Comparison of ENCODE assay signal across 27 cellular contexts in the genomic region with DNA sequence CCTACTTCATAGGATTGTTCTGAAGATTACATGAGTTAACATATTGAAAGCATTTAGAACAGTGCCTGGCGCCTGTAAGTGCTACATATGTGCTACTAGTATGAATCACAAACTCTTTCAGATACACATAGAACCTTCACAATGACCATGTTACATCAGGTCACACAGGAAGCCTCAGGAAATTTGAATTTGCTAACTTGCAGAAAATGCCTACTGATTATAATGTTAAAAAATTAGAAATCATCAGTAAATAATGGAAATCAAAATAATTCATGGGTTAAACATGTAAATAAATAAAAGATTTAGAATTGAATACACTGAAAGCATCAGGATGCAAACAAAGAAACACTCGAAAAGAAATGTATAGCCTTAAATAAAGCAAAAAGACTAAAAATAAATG.
"Had no signal": no experiment of that assay in that cellular context is flagged by ENCODE, and none has a peak within 500 bp of the region (broad histone marks: within the 10 kb centered on the region; RNA-seq: fewer than 3 reads in every experiment).

No MANE protein-coding gene starts in this region.

- H3K4me1 Mint-ChIP-seq: natural killer cell; nephron; neural progenitor cell; stimulated activated effector memory CD8-positive, alpha-beta T cell treated with anti-CD3 and anti-CD28 coated beads, Interleukin-12 subunit alpha, Interleukin-12 subunit beta, amount 100 ng/mL, for 72 hours; stimulated activated naive B cell treated with anti-CD40 and anti-IgM and Interleukin-4, amounts not matched to agents 10 μg/mL and 1 μg/mL and 100 μg/mL, for 72 hours had no signal

- DNase-seq: natural killer cell; occipital lobe; ovary; posterior cingulate gyrus; psoas muscle; right cardiac atrium; stimulated activated CD4-positive, alpha-beta T cell treated with anti-CD3 and anti-CD28 coated beads, Interleukin-15, amount 100 ng/mL, for 24 hours; stimulated activated CD4-positive, alpha-beta T cell treated with anti-CD3 and anti-CD28 coated beads, Interleukin-2, amount 100 ng/mL, for 24 hours; stimulated activated CD4-positive, alpha-beta T cell treated with anti-CD3 and anti-CD28 coated beads, Interleukin-2, amount 100 ng/mL, for 48 hours; stimulated activated CD4-positive, alpha-beta T cell treated with anti-CD3 and anti-CD28 coated beads, Interleukin-4, amount 100 ng/mL, for 24 hours; stimulated activated naive B cell treated with anti-CD40 and anti-IgM and Interleukin-4, amounts not matched to agents 10 μg/mL and 1 μg/mL and 100 μg/mL, for 72 hours; stimulated activated naive CD4-positive, alpha-beta T cell treated with Interleukin-2 at 50 U/mL for 16 hours; stomach; thyroid gland; trophoblast cell; upper lobe of left lung had no signal

- ATAC-seq: natural killer cell; psoas muscle; right cardiac atrium; sciatic nerve; stimulated activated effector memory CD8-positive, alpha-beta T cell treated with anti-CD3 and anti-CD28 coated beads, Interleukin-12 subunit alpha, Interleukin-12 subunit beta, amount 100 ng/mL, for 72 hours; stimulated activated naive B cell treated with anti-CD40 and anti-IgM and Interleukin-4, amounts not matched to agents 10 μg/mL and 1 μg/mL and 100 μg/mL, for 72 hours had no signal

- H3K9ac ChIP-seq: neural progenitor cell, parathyroid adenoma had no signal

- H3K9me3 Mint-ChIP-seq: nephron; neural progenitor cell; stimulated activated naive CD8-positive, alpha-beta T cell treated with anti-CD3 and anti-CD28 coated beads, Interleukin-15, Interleukin-2, amounts not matched to agents 100 ng/mL and 50 ng/mL, for 24 hours had no signal

- H3K27ac ChIP-seq: neural progenitor cell, ovary, parathyroid adenoma, psoas muscle, skin epidermis, stomach, thoracic aorta, thyroid gland, tibial nerve, upper lobe of left lung, vagina had no signal

- H3K27ac Mint-ChIP-seq: natural killer cell; nephron; neural progenitor cell; progenitor cell of endocrine pancreas; stimulated activated effector memory CD8-positive, alpha-beta T cell treated with anti-CD3 and anti-CD28 coated beads, Interleukin-12 subunit alpha, Interleukin-12 subunit beta, amount 100 ng/mL, for 72 hours; stimulated activated naive B cell treated with anti-CD40 and anti-IgM and Interleukin-4, amounts not matched to agents 10 μg/mL and 1 μg/mL and 100 μg/mL, for 72 hours; stimulated activated naive CD8-positive, alpha-beta T cell treated with anti-CD3 and anti-CD28 coated beads, Interleukin-15, Interleukin-2, amounts not matched to agents 100 ng/mL and 50 ng/mL, for 24 hours had no signal

- H3K4me3 Mint-ChIP-seq: natural killer cell; nephron; neural progenitor cell; stimulated activated effector memory CD8-positive, alpha-beta T cell treated with anti-CD3 and anti-CD28 coated beads, Interleukin-12 subunit alpha, Interleukin-12 subunit beta, amount 100 ng/mL, for 72 hours; stimulated activated naive B cell treated with anti-CD40 and anti-IgM and Interleukin-4, amounts not matched to agents 10 μg/mL and 1 μg/mL and 100 μg/mL, for 72 hours; stimulated activated naive CD8-positive, alpha-beta T cell treated with anti-CD3 and anti-CD28 coated beads, Interleukin-15, Interleukin-2, amounts not matched to agents 100 ng/mL and 50 ng/mL, for 24 hours had no signal

- H3K27me3 ChIP-seq: neural progenitor cell, ovary, stomach, thyroid gland, tibial nerve, upper lobe of left lung, vagina had no signal

- H3K4me3 ChIP-seq: neural progenitor cell, ovary, psoas muscle, skin epidermis, stomach, thoracic aorta, thyroid gland, tibial nerve, upper lobe of left lung, vagina had no signal

- H3K27me3 Mint-ChIP-seq: stimulated activated naive B cell treated with anti-CD40 and anti-IgM and Interleukin-4, amounts not matched to agents 10 μg/mL and 1 μg/mL and 100 μg/mL, for 72 hours had no signal

- H3K36me3 Mint-ChIP-seq: natural killer cell; neural progenitor cell; stimulated activated effector memory CD8-positive, alpha-beta T cell treated with anti-CD3 and anti-CD28 coated beads, Interleukin-12 subunit alpha, Interleukin-12 subunit beta, amount 100 ng/mL, for 72 hours; stimulated activated naive B cell treated with anti-CD40 and anti-IgM and Interleukin-4, amounts not matched to agents 10 μg/mL and 1 μg/mL and 100 μg/mL, for 72 hours had no signal

- H3K4me1 ChIP-seq: neural progenitor cell, parathyroid adenoma, psoas muscle, stomach, thyroid gland, tibial nerve, upper lobe of left lung, vagina had no signal

- H3K9me3 ChIP-seq: ovary, psoas muscle, stomach, thoracic aorta, thyroid gland, tibial nerve, upper lobe of left lung, vagina had no signal

- H3K36me3 ChIP-seq: neural progenitor cell, ovary, stomach, thoracic aorta, thyroid gland, tibial nerve, upper lobe of left lung, vagina had no signal
